ENCODE assay signal across 1 cellular context in the genomic region with DNA sequence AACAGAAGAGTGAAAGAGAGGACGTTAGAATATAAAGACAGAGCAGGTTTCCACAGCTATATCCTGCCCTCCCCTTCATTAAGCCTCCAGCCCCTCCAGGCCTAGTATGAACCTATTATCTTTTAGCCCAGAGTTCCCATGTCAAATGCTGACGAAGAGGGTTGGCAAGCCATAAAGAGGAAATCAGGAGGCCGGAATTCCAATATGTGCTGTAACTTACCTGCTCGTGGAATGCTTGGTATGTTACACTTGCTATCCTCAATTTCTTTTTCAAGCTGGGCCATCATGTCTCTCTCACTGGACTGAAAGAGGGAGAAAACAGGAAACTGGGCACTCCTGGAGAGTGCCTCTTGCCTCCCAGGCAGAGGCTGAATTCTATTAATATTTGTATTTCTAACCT.
TF ChIP-seq lines count a peak whose summit lies in the region.

No MANE protein-coding gene starts in this region.

TF ChIP-seq in K562, 482 proteins besides CTCF, POLR2A, EP300 and RAD21 (continued from another document):
- TF ChIP-seq, protein P1, sequence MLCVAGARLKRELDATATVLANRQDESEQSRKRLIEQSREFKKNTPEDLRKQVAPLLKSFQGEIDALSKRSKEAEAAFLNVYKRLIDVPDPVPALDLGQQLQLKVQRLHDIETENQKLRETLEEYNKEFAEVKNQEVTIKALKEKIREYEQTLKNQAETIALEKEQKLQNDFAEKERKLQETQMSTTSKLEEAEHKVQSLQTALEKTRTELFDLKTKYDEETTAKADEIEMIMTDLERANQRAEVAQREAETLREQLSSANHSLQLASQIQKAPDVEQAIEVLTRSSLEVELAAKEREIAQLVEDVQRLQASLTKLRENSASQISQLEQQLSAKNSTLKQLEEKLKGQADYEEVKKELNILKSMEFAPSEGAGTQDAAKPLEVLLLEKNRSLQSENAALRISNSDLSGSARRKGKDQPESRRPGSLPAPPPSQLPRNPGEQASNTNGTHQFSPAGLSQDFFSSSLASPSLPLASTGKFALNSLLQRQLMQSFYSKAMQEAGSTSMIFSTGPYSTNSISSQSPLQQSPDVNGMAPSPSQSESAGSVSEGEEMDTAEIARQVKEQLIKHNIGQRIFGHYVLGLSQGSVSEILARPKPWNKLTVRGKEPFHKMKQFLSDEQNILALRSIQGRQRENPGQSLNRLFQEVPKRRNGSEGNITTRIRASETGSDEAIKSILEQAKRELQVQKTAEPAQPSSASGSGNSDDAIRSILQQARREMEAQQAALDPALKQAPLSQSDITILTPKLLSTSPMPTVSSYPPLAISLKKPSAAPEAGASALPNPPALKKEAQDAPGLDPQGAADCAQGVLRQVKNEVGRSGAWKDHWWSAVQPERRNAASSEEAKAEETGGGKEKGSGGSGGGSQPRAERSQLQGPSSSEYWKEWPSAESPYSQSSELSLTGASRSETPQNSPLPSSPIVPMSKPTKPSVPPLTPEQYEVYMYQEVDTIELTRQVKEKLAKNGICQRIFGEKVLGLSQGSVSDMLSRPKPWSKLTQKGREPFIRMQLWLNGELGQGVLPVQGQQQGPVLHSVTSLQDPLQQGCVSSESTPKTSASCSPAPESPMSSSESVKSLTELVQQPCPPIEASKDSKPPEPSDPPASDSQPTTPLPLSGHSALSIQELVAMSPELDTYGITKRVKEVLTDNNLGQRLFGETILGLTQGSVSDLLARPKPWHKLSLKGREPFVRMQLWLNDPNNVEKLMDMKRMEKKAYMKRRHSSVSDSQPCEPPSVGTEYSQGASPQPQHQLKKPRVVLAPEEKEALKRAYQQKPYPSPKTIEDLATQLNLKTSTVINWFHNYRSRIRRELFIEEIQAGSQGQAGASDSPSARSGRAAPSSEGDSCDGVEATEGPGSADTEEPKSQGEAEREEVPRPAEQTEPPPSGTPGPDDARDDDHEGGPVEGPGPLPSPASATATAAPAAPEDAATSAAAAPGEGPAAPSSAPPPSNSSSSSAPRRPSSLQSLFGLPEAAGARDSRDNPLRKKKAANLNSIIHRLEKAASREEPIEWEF (CRISPR knock-in tag; IDR thresholded peaks at IDR 0.05): no peak
- no peak for TF ChIP-seq MTA3 (IDR thresholded peaks at IDR 0.05; ENCODE audit: borderline replicate concordance)
- TF ChIP-seq DPF2 (IDR thresholded peaks at IDR 0.05): no peak
- TF ChIP-seq, protein P2, sequence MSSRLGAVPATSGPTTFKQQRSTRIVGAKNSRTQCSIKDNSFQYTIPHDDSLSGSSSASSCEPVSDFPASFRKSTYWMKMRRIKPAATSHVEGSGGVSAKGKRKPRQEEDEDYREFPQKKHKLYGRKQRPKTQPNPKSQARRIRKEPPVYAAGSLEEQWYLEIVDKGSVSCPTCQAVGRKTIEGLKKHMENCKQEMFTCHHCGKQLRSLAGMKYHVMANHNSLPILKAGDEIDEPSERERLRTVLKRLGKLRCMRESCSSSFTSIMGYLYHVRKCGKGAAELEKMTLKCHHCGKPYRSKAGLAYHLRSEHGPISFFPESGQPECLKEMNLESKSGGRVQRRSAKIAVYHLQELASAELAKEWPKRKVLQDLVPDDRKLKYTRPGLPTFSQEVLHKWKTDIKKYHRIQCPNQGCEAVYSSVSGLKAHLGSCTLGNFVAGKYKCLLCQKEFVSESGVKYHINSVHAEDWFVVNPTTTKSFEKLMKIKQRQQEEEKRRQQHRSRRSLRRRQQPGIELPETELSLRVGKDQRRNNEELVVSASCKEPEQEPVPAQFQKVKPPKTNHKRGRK (tag; IDR thresholded peaks at IDR 0.05): no peak
- TF ChIP-seq ARNT (IDR thresholded peaks at IDR 0.05): no peak
- TF ChIP-seq, protein P3, sequence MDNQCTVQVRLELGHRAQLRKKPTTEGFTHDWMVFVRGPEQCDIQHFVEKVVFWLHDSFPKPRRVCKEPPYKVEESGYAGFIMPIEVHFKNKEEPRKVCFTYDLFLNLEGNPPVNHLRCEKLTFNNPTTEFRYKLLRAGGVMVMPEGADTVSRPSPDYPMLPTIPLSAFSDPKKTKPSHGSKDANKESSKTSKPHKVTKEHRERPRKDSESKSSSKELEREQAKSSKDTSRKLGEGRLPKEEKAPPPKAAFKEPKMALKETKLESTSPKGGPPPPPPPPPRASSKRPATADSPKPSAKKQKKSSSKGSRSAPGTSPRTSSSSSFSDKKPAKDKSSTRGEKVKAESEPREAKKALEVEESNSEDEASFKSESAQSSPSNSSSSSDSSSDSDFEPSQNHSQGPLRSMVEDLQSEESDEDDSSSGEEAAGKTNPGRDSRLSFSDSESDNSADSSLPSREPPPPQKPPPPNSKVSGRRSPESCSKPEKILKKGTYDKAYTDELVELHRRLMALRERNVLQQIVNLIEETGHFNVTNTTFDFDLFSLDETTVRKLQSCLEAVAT (IDR thresholded peaks at IDR 0.05): no peak
- TF ChIP-seq ZNF3 (CRISPR knock-in tag; IDR thresholded peaks at IDR 0.05): no peak
- TF ChIP-seq PYGO2 (tag; IDR thresholded peaks at IDR 0.05): no peak
- no peak for TF ChIP-seq ZEB2 (IDR thresholded peaks at IDR 0.05)
- TF ChIP-seq POLR3A (IDR thresholded peaks at IDR 0.05; ENCODE audit: borderline replicate concordance, extremely low read depth, insufficient read depth, insufficient read length): no peak
- TF ChIP-seq CC2D1A (IDR thresholded peaks at IDR 0.05): no peak
- no peak for TF ChIP-seq ZNF589 (CRISPR knock-in tag; IDR thresholded peaks at IDR 0.05; ENCODE audit: low read depth)
- no peak for TF ChIP-seq SMAD2 (IDR thresholded peaks at IDR 0.05; ENCODE audit: low read depth, low read length)
- no peak for TF ChIP-seq FOS (IDR thresholded peaks at IDR 0.05; ENCODE audit: extremely low read depth, insufficient read length)
- no peak for TF ChIP-seq ZNF143 (CRISPR knock-in tag; IDR thresholded peaks at IDR 0.05)
- TF ChIP-seq ZNF12 (CRISPR knock-in tag; IDR thresholded peaks at IDR 0.05): no peak
